17 cellular contexts compared by ENCODE assay signal in genomic region chr16:59633996-59634579, GRCh38.
DNase-seq lines count a peak whose midpoint lies in the region; ATAC-seq and TF ChIP-seq lines count a peak whose summit lies in the region.
"Had no signal": no experiment of that assay in that cellular context is flagged by ENCODE, and none has a peak within 500 bp of the region (broad histone marks: within the 10 kb centered on the region; RNA-seq: fewer than 3 reads in every experiment).

No MANE protein-coding gene starts in this region.

- H3K27ac ChIP-seq in sigmoid colon, result peak overlapping the region in 3 of 4 donors; percentile 38 to 63 (median 55)
- H3K27ac ChIP-seq in Karpas-422 (ENCODE audit: low read length), result no peak overlapping the region
- H3K27ac ChIP-seq: SJCRH30 had no signal

- no peaks in the 10 kb centered on the region for H3K27me3 ChIP-seq in adipocyte (replicated peaks; ENCODE audit: control insufficient read depth, insufficient read depth, low read length)
- no peaks in the 10 kb centered on the region for H3K27me3 ChIP-seq in sigmoid colon
- H3K27me3 ChIP-seq in Karpas-422 (ENCODE audit: low read length), result no peaks in the 10 kb centered on the region
- H3K27me3 ChIP-seq: SJCRH30 had no signal

- ATAC-seq in HG03108 (IDR thresholded peaks at IDR 0.05; ENCODE audit: unreplicated experiment), result no peak
- ATAC-seq: activated T-helper 17 cell treated with anti-CD3 and anti-CD28 coated beads, Interleukin-2, amount 50 U/mL, for 72 hours; left lobe of liver; natural killer cell treated with Interleukin-12 subunit alpha and Interleukin-12 subunit beta and Interleukin-15 and Interleukin-18, amount 100 ng/mL, for 72 hours had no signal

- 64 to 69% methylated on average over 4 of the region's 4 CpGs for WGBS in sigmoid colon, 2 donors

- H3K36me3 ChIP-seq in adipocyte (ENCODE audit: control insufficient read depth, insufficient read depth, low read length, severe bottlenecking), result no peaks in the 10 kb centered on the region
- no peaks in the 10 kb centered on the region for H3K36me3 ChIP-seq in sigmoid colon
- H3K36me3 ChIP-seq in Karpas-422 (ENCODE audit: insufficient read depth, low read length), result no peaks in the 10 kb centered on the region
- H3K36me3 ChIP-seq: SJCRH30 had no signal

- H2AFZ ChIP-seq in Karpas-422 (ENCODE audit: low read length), result no peak overlapping the region

- H3K9me3 ChIP-seq in adipocyte (ENCODE audit: control insufficient read depth, low read length), result no peaks in the 10 kb centered on the region
- peaks cover 0 to 7% (median 0%) of the 10 kb centered on the region in 4 donors for H3K9me3 ChIP-seq in sigmoid colon
- 0 out of 2 replicates have a peak, but pooled peaks cover 3% of the 10 kb centered on the region for H3K9me3 ChIP-seq in Karpas-422 (ENCODE audit: low read length)

- no peak overlapping the region for H3K4me2 ChIP-seq in Karpas-422 (ENCODE audit: low read depth, low read length, poor library complexity, severe bottlenecking)

- DNase-seq in GM04504 (ENCODE audit: low read depth), result peak; percentile 46
- DNase-seq in adipocyte (ENCODE audit: low read depth), result peak; percentile 72
- DNase-seq in fibroblast of the conjunctiva (ENCODE audit: low read depth), result peak; percentile 36
- DNase-seq in sigmoid colon, result no peak
- DNase-seq in mesenteric fat pad (ENCODE audit: low spot score), result no peak
- no peak for DNase-seq in NCI-H69 (lab: John Stamatoyannopoulos, UW)
- DNase-seq in Karpas-422, result no peak
- DNase-seq: activated CD4-positive, alpha-beta T cell treated with anti-CD3 and anti-CD28 coated beads, Interleukin-2, amount 50 U/mL, for 4 hours; effector CD4-positive, alpha-beta T cell; NCI-H2107; NCI-H82; T1000 had no signal

- H3K4me3 ChIP-seq in adipocyte (ENCODE audit: low read length), result peak overlapping the region; percentile 11
- H3K4me3 ChIP-seq in sigmoid colon, result no peak overlapping the region
- H3K4me3 ChIP-seq in Karpas-422 (ENCODE audit: low read length), result no peak overlapping the region
- H3K4me3 ChIP-seq: SJCRH30 had no signal

- no peak for TF ChIP-seq EP300 in sigmoid colon (IDR thresholded peaks at IDR 0.05)

- intact Hi-C loops in sigmoid colon (cut with DNase I), result no loop called here

- H3K79me2 ChIP-seq in Karpas-422 (ENCODE audit: low read length), result no peaks in the 10 kb centered on the region

- no peak for TF ChIP-seq CTCF in sigmoid colon (IDR thresholded peaks at IDR 0.05)

- H3K9me2 ChIP-seq in Karpas-422 (replicated peaks; ENCODE audit: insufficient read depth, low read length), result no peaks in the 10 kb centered on the region; the same call in 1 of the 2 replicates

- no peaks in the 10 kb centered on the region for H4K20me1 ChIP-seq in Karpas-422 (ENCODE audit: insufficient read depth, low read depth, low read length)

- TF ChIP-seq POLR2A in sigmoid colon (IDR thresholded peaks at IDR 0.05), result no peak

- H3K9ac ChIP-seq in adipocyte (ENCODE audit: low read length) (peak overlapping the region; percentile 26), Karpas-422 (ENCODE audit: low read length) (no peak overlapping the region)

- H3K4me1 ChIP-seq in adipocyte (ENCODE audit: control insufficient read depth, insufficient read depth, low read length) (peaks cover 45% of the 10 kb centered on the region), sigmoid colon (peaks cover 0 to 44% (median 38%) of the 10 kb centered on the region in 4 donors), Karpas-422 (ENCODE audit: low read length) (no peaks in the 10 kb centered on the region)

Comparison
In these comparisons a context has a peak if more than half of its experiments do, and no peak if none do; other contexts are left out.
1. DNase-seq: peak in GM04504 (single experiment), adipocyte (single experiment) and fibroblast of the conjunctiva (single experiment); none in sigmoid colon (single experiment), mesenteric fat pad (single experiment), NCI-H69 (single experiment) and Karpas-422 (single experiment).